ENCODE assay signal across 21 cellular contexts in genomic region chr4:127069675-127070074, GRCh38.
DNase-seq lines count a peak whose midpoint lies in the region; ATAC-seq and TF ChIP-seq lines count a peak whose summit lies in the region.
"Had no signal": no experiment of that assay in that cellular context is flagged by ENCODE, and none has a peak within 500 bp of the region (broad histone marks: within the 10 kb centered on the region; RNA-seq: fewer than 3 reads in every experiment).

No MANE protein-coding gene starts in this region.

- H3K4me3 ChIP-seq in HAP-1 = no peak overlapping the region
- no peak overlapping the region for H3K4me3 ChIP-seq in fibroblast of mammary gland (ENCODE audit: control insufficient read depth, low read depth, low read length)
- no peak overlapping the region for H3K4me3 ChIP-seq in neuronal stem cell (ENCODE audit: low read length in 2 of 2)
- H3K4me3 ChIP-seq in testis = no peak overlapping the region

- no peak overlapping the region for H4K8ac ChIP-seq in neuronal stem cell (ENCODE audit: low read depth, low read length)

- no peak for TF ChIP-seq POLR2A in testis (IDR thresholded peaks at IDR 0.05)

- ATAC-seq in GM18858 (IDR thresholded peaks at IDR 0.05; ENCODE audit: unreplicated experiment) = no peak
- ATAC-seq: T-cell had no signal

- no peak overlapping the region for H2BK15ac ChIP-seq in neuronal stem cell (ENCODE audit: low read length)

- H2BK120ac ChIP-seq in neuronal stem cell (ENCODE audit: low read depth, low read length) = no peak overlapping the region

- H3K27me3 ChIP-seq in HAP-1 (ENCODE audit: low read depth) = no peaks in the 10 kb centered on the region
- no peaks in the 10 kb centered on the region for H3K27me3 ChIP-seq in neuronal stem cell (ENCODE audit: control insufficient read depth in 3 of 3, insufficient read depth in 3 of 3, low read depth in 1 of 3, low read length in 3 of 3)
- H3K27me3 ChIP-seq in testis = no peaks in the 10 kb centered on the region
- H3K27me3 ChIP-seq: BE2C had no signal

- H3K79me1 ChIP-seq in neuronal stem cell (ENCODE audit: low read depth, low read length) = no peaks in the 10 kb centered on the region

- H3K4me2 ChIP-seq in neuronal stem cell (ENCODE audit: insufficient read depth, low read length, poor library complexity, severe bottlenecking) = no peak overlapping the region

- H2BK5ac ChIP-seq in neuronal stem cell (ENCODE audit: low read length) = no peak overlapping the region

- H3K4me1 ChIP-seq in HAP-1 (peaks cover 17% of the 10 kb centered on the region), neuronal stem cell (ENCODE audit: control insufficient read depth in 2 of 2, insufficient read depth in 1 of 2, low read depth in 1 of 2, low read length in 2 of 2) (peaks cover 0 to 6% of the 10 kb centered on the region in 2 donors), testis (no peaks in the 10 kb centered on the region)
- H3K4me1 ChIP-seq: BE2C had no signal

- no peak overlapping the region for H3K18ac ChIP-seq in neuronal stem cell (ENCODE audit: low read length)

- no CpG with 5 or more reads among the region's 1 CpG for WGBS in neuronal stem cell (ENCODE audit: extremely low coverage in 2 of 2, insufficient read length in 2 of 2, insufficient replicate concordance in 1 of 2), 2 donors
- 80 to 89% methylated on average over 1 of the region's 1 CpG for WGBS in testis, 2 donors

- no peak overlapping the region for H4K91ac ChIP-seq in neuronal stem cell (ENCODE audit: low read depth, low read length, poor library complexity)

- no peak overlapping the region for H2AK5ac ChIP-seq in neuronal stem cell (ENCODE audit: low read depth, low read length)

- H3K36me3 ChIP-seq in HAP-1 (replicated peaks) (no peaks in the 10 kb centered on the region), neuronal stem cell (replicated peaks in 1 of 2; ENCODE audit: control insufficient read depth in 2 of 2, insufficient read depth in 2 of 2, low read length in 2 of 2) (no peaks in the 10 kb centered on the region), testis (ENCODE audit: low read depth, missing control alignments) (no peaks in the 10 kb centered on the region)
- H3K36me3 ChIP-seq: BE2C had no signal

- no peak for TF ChIP-seq CTCF in fibroblast of mammary gland (conservative IDR thresholded peaks at IDR 0.05; ENCODE audit: control insufficient read depth, insufficient read depth, low read depth, low read length)
- no peak for TF ChIP-seq CTCF in testis (IDR thresholded peaks at IDR 0.05)

- H3K9me3 ChIP-seq in HAP-1 (no peaks in the 10 kb centered on the region), neuronal stem cell (replicated peaks in 1 of 2; ENCODE audit: control insufficient read depth in 2 of 2, insufficient read depth in 1 of 2, low read depth in 1 of 2, low read length in 2 of 2) (no peaks in the 10 kb centered on the region), testis (no peaks in the 10 kb centered on the region)
- H3K9me3 ChIP-seq: BE2C had no signal

- H2BK12ac ChIP-seq in neuronal stem cell (ENCODE audit: low read length) = no peak overlapping the region

- peak overlapping the region; percentile 56 for H2AFZ ChIP-seq in neuronal stem cell (ENCODE audit: low read length)

- H3K27ac ChIP-seq in neuronal stem cell (replicated peaks; ENCODE audit: low read length) (no peak overlapping the region), testis (no peak overlapping the region)

- H3K14ac ChIP-seq in neuronal stem cell (ENCODE audit: low read length) = no peak overlapping the region

- no peak overlapping the region for H3K9ac ChIP-seq in neuronal stem cell (ENCODE audit: low read depth, low read length, poor library complexity)

- intact Hi-C loops in testis (cut with DNase I; ENCODE audit: low total_unique reads) = no loop called here

- in situ Hi-C loops in HAP-1 (cut with MboI; ENCODE audit: low sequenced_read_pairs) = no loop called here

- H3K23ac ChIP-seq in neuronal stem cell (ENCODE audit: low read depth, low read length, poor library complexity) = no peak overlapping the region

- H3K4ac ChIP-seq in neuronal stem cell (ENCODE audit: low read length) = no peak overlapping the region

- DNase-seq in HAP-1 (ENCODE audit: low spot score in 2 of 2) = peak; percentile 28 to 67
- DNase-seq in SK-N-DZ (ENCODE audit: low spot score) = peak; percentile 6
- peak; percentile 35 for DNase-seq in fibroblast of mammary gland (ENCODE audit: low read depth)
- no peak for DNase-seq in neuronal stem cell (ENCODE audit: low spot score)
- DNase-seq in testis = no peak
- DNase-seq in NCI-H2081 (lab: John Stamatoyannopoulos, UW) = no peak
- DNase-seq in NCI-H345 (lab: John Stamatoyannopoulos, UW) = no peak
- DNase-seq: BE2C; Calu3; CD4-positive, alpha-beta T cell; DMS79 treated with DMSO at 0.1 percent for 48 hours; GOT3; Karpas-422; MM.1S; NCI-H1105 treated with DMSO at 0.1 percent for 48 hours; NCI-H187; NCI-H2171 treated with DMSO at 0.1 percent for 48 hours; NCI-H510A; NCI-H774; T-cell had no signal

Comparison
In these comparisons a context has a peak if more than half of its experiments do, and no peak if none do; other contexts are left out.
1. DNase-seq: peak in HAP-1 (2 of 2), SK-N-DZ (single experiment) and fibroblast of mammary gland (single experiment); none in neuronal stem cell (single experiment), testis (single experiment), NCI-H2081 (0 of 2) and NCI-H345 (single experiment).